Comparison of ENCODE assay signal across 21 cellular contexts in the genomic region with DNA sequence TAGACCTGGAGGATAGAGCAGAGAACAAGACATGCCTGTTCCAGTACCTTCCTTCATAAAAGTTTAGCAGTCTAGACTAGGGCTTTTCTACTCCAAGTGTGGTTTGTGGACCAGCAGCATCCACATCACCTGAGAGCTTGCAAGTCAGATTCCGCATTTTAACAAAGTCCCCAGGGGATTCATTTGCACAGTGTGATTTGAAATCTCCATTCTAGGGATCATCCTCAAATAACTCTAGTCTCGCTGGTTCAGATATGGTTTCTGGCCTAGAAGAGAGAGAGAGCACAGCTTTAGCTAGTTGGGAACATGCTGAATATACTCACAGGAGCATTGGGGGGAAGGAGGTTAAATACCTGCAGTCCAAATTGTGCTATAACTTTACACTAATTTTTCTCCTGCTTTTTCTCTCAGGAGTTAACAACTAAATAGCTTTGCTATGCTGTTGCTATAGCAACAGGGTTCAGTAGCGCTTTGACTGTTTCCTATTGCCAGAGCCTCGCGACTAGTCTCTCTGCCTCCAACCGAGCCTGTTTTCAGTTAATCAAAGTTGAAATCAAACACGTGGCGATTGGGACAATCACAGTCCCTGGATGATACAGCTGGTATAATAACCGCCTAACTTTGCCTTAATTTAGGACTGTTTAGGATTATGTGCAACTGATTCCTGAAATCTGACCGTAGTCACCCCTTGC.
DNase-seq lines count a peak whose midpoint lies in the region; ATAC-seq and TF ChIP-seq lines count a peak whose summit lies in the region.
"Had no signal": no experiment of that assay in that cellular context is flagged by ENCODE, and none has a peak within 500 bp of the region (broad histone marks: within the 10 kb centered on the region; RNA-seq: fewer than 3 reads in every experiment).

No MANE protein-coding gene starts in this region.

- H3K4me1 ChIP-seq in SK-N-SH (ENCODE audit: control insufficient read depth in 1 of 2, insufficient read depth in 2 of 2, low read depth in 1 of 2, low read length in 1 of 2) = peaks cover 0 to 8% of the 10 kb centered on the region in 2 experiments; a peak in 2 of 4 replicates
- no peaks in the 10 kb centered on the region for H3K4me1 ChIP-seq in body of pancreas
- H3K4me1 ChIP-seq: ascending aorta had no signal

- no peak overlapping the region for H3K9ac ChIP-seq in SK-N-SH

- H3K4me3 ChIP-seq in SK-N-SH (ENCODE audit: low read depth in 2 of 2, low read length in 1 of 2) (no peak overlapping the region), body of pancreas (no peak overlapping the region)
- H3K4me3 ChIP-seq: ascending aorta, MG63, skin epidermis had no signal

- TF ChIP-seq RAD21 in SK-N-SH (IDR thresholded peaks at IDR 0.05; ENCODE audit: low read length) = no peak

- no peaks in the 10 kb centered on the region for H4K20me1 ChIP-seq in SK-N-SH (ENCODE audit: insufficient read depth)

- intact Hi-C loops in body of pancreas (cut with DNase I) = no loop called here

- CTCF ChIA-PET in SK-N-SH (lab: Yijun Ruan, JAX) = interaction anchor here (0.9 to 2.2 kb wide), 4 partner anchors 14 to 126 kb away, joined by 3 to 11 read pairs (median 5); no protein-coding TSS in a partner anchor

- peak; percentile 42 for DNase-seq in SK-N-SH
- peak; percentile 62 for DNase-seq in NCI-H526 treated with DMSO at 0.1 percent for 48 hours (lab: John Stamatoyannopoulos, UW)
- peak; percentile 16 for DNase-seq in inferior parietal cortex (ENCODE audit: extremely low spot score)
- DNase-seq in superior temporal gyrus (ENCODE audit: extremely low spot score) = peak; percentile 36
- no peak for DNase-seq in epidermal melanocyte (ENCODE audit: insufficient read length, low spot score)
- DNase-seq in body of pancreas = no peak
- DNase-seq: activated CD8-positive, alpha-beta memory T cell treated with anti-CD3 and anti-CD28 coated beads for 24 hours; activated T-cell treated with anti-CD3 and anti-CD28 coated beads, Interleukin-2, amount 50 U/mL, for 72 hours; CD4-positive, alpha-beta T cell; cerebellar nuclear complex; effector CD4-positive, alpha-beta T cell; left cardiac atrium; MG63; NCI-H146; NCI-H446 treated with DMSO at 0.1 percent for 48 hours; stimulated activated naive CD4-positive, alpha-beta T cell had no signal

- no peak for TF ChIP-seq EP300 in SK-N-SH (IDR thresholded peaks at IDR 0.05; ENCODE audit: borderline replicate concordance in 1 of 2, low read depth in 1 of 2, low read length in 1 of 2)

- no peak overlapping the region for H2AFZ ChIP-seq in SK-N-SH (ENCODE audit: low read depth)

- WGBS in SK-N-SH (ENCODE audit: low lambda C conversion rate) = 28% methylated on average over 10 of the region's 10 CpGs
- 20 to 23% methylated on average over 10 of the region's 10 CpGs for WGBS in body of pancreas, 2 donors

- H3K27me3 ChIP-seq in SK-N-SH (ENCODE audit: insufficient read depth) (no peaks in the 10 kb centered on the region), body of pancreas (no peaks in the 10 kb centered on the region)
- H3K27me3 ChIP-seq: ascending aorta, MG63 had no signal

- H3K4me2 ChIP-seq in SK-N-SH = no peak overlapping the region

- ATAC-seq in SK-N-SH treated with all-trans-retinoic acid at 6 μM for 48 hours (no peak), HG02759 (IDR thresholded peaks at IDR 0.05; ENCODE audit: unreplicated experiment) (no peak), body of pancreas (no peak)
- ATAC-seq: activated T-cell treated with anti-CD3 and anti-CD28 coated beads, Interleukin-2, amount 50 U/mL, for 72 hours; HCT116; left cardiac atrium had no signal

- no peaks in the 10 kb centered on the region for H3K79me2 ChIP-seq in SK-N-SH (ENCODE audit: insufficient read depth)

- TF ChIP-seq CTCF in SK-N-SH (IDR thresholded peaks at IDR 0.05) (no peak), body of pancreas (IDR thresholded peaks at IDR 0.05) (no peak)

- no peaks in the 10 kb centered on the region for H3K9me2 ChIP-seq in SK-N-SH

- H3K9me3 ChIP-seq in SK-N-SH (no peaks in the 10 kb centered on the region), body of pancreas (no peaks in the 10 kb centered on the region)
- H3K9me3 ChIP-seq: ascending aorta, MG63 had no signal

- no peak for TF ChIP-seq POLR2A in body of pancreas (IDR thresholded peaks at IDR 0.05)

- H3K36me3 ChIP-seq in SK-N-SH (replicated peaks in 1 of 2; ENCODE audit: control insufficient read depth in 1 of 2, insufficient read depth in 2 of 2, low read length in 1 of 2) = no peaks in the 10 kb centered on the region
- no peaks in the 10 kb centered on the region for H3K36me3 ChIP-seq in body of pancreas (replicated peaks in 1 of 2; ENCODE audit: insufficient read depth in 1 of 2, low read depth in 2 of 2)
- H3K36me3 ChIP-seq: ascending aorta, MG63 had no signal

- POLR2A ChIA-PET in SK-N-SH (lab: Yijun Ruan, JAX) = no interaction called here

- H3K27ac ChIP-seq in SK-N-SH (ENCODE audit: low read depth in 2 of 2, low read length in 1 of 2) (no peak overlapping the region), body of pancreas (no peak overlapping the region)
- H3K27ac ChIP-seq: ascending aorta, skin epidermis had no signal

- H3F3A ChIP-seq in SK-N-SH (replicated peaks; ENCODE audit: insufficient read depth) = no peaks in the 10 kb centered on the region

TF ChIP-seq in SK-N-SH, 30 proteins besides CTCF, POLR2A, EP300 and RAD21 (continues in another document):
- TF ChIP-seq YY1 (IDR thresholded peaks at IDR 0.05; ENCODE audit: low read depth) (no peak), MXI1 (IDR thresholded peaks at IDR 0.05; ENCODE audit: low read depth, low read length) (peak; percentile 41; the same call in 1 of the 2 replicates), TCF12 (IDR thresholded peaks at IDR 0.05) (no peak), GATA2 (CRISPR knock-in tag; IDR thresholded peaks at IDR 0.05) (peak; percentile 68), TEAD4 (IDR thresholded peaks at IDR 0.05; ENCODE audit: borderline replicate concordance, insufficient read depth) (no peak), FOXJ3 (CRISPR knock-in tag; IDR thresholded peaks at IDR 0.05) (no peak), TAF1 (IDR thresholded peaks at IDR 0.05; ENCODE audit: borderline replicate concordance, low read depth, low read length) (no peak)
- TF ChIP-seq, protein P1, sequence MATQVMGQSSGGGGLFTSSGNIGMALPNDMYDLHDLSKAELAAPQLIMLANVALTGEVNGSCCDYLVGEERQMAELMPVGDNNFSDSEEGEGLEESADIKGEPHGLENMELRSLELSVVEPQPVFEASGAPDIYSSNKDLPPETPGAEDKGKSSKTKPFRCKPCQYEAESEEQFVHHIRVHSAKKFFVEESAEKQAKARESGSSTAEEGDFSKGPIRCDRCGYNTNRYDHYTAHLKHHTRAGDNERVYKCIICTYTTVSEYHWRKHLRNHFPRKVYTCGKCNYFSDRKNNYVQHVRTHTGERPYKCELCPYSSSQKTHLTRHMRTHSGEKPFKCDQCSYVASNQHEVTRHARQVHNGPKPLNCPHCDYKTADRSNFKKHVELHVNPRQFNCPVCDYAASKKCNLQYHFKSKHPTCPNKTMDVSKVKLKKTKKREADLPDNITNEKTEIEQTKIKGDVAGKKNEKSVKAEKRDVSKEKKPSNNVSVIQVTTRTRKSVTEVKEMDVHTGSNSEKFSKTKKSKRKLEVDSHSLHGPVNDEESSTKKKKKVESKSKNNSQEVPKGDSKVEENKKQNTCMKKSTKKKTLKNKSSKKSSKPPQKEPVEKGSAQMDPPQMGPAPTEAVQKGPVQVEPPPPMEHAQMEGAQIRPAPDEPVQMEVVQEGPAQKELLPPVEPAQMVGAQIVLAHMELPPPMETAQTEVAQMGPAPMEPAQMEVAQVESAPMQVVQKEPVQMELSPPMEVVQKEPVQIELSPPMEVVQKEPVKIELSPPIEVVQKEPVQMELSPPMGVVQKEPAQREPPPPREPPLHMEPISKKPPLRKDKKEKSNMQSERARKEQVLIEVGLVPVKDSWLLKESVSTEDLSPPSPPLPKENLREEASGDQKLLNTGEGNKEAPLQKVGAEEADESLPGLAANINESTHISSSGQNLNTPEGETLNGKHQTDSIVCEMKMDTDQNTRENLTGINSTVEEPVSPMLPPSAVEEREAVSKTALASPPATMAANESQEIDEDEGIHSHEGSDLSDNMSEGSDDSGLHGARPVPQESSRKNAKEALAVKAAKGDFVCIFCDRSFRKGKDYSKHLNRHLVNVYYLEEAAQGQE (IDR thresholded peaks at IDR 0.05; ENCODE audit: low read depth, low read length) = no peak

TF ChIP-seq in SK-N-SH treated with all-trans-retinoic acid at 6 μM for 48 hours, 23 proteins besides CTCF, POLR2A, EP300 and RAD21:
- no peak for TF ChIP-seq TCF4 (CRISPR knock-in tag; IDR thresholded peaks at IDR 0.05; ENCODE audit: borderline replicate concordance)
- TF ChIP-seq, protein P2, sequence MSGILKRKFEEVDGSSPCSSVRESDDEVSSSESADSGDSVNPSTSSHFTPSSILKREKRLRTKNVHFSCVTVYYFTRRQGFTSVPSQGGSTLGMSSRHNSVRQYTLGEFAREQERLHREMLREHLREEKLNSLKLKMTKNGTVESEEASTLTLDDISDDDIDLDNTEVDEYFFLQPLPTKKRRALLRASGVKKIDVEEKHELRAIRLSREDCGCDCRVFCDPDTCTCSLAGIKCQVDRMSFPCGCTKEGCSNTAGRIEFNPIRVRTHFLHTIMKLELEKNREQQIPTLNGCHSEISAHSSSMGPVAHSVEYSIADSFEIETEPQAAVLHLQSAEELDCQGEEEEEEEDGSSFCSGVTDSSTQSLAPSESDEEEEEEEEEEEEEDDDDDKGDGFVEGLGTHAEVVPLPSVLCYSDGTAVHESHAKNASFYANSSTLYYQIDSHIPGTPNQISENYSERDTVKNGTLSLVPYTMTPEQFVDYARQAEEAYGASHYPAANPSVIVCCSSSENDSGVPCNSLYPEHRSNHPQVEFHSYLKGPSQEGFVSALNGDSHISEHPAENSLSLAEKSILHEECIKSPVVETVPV (CRISPR knock-in tag; IDR thresholded peaks at IDR 0.05) = no peak

Comparison
In these comparisons a context has a peak if more than half of its experiments do, and no peak if none do; other contexts are left out.
1. DNase-seq: peak in SK-N-SH (single experiment), NCI-H526 treated with DMSO at 0.1 percent for 48 hours (single experiment), inferior parietal cortex (single experiment) and superior temporal gyrus (single experiment); none in epidermal melanocyte (single experiment) and body of pancreas (0 of 4).